In the genomic region with DNA sequence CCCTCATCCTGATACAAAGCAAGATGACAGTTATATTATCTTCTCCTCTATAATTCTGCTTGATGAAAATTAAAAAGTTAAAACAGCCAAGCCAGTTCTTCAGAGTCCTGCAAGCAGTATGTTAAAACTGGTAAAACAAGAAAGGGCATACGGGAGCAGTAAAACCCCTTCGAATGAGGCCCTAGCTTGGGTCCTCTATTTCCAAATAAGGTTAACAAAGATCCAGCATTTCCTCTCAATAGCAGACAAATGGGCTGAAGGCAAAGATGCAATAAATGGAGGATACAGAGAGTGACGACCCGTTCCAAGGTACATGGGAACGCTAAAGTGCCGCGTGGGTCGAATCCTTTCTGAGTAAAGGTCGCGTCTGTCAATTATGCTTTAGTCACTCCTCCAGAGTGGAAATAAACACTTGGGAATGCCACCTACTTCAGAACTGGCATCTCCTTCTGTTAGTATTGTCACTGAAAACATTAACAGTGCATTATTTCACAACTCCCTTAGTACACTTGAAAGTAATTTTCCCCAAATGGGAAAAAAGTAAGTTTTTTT, we compare ENCODE assay signal across 31 cellular contexts. TPM values are rescaled to one million over a fixed set of nuclear protein-coding genes. Genes with fewer than 3 reads are reported as not detected.
DNase-seq lines count a peak whose midpoint lies in the region; ATAC-seq, FAIRE-seq and TF ChIP-seq lines count a peak whose summit lies in the region.
"Had no signal": no experiment of that assay in that cellular context is flagged by ENCODE, and none has a peak within 500 bp of the region (broad histone marks: within the 10 kb centered on the region; RNA-seq: fewer than 3 reads in every experiment).

No MANE protein-coding gene starts in this region.

- intact Hi-C loops in Right ventricle myocardium superior (cut with DNase I) (no loop called here), Right ventricle myocardium inferior (cut with DNase I) (no loop called here), K562 (cut with micrococcal nuclease) (no loop called here), left lung (cut with DNase I) (no loop called here), thyroid gland (cut with DNase I) (no loop called here), uterus (cut with DNase I; ENCODE audit: low total_unique reads) (no loop called here), HepG2 (cut with micrococcal nuclease; ENCODE audit: unreplicated experiment) (no loop called here)

- CTCF ChIA-PET in K562 (lab: Yijun Ruan, JAX; ENCODE audit: low intra/inter-chr PET ratio) (no interaction called here), HepG2 (lab: Yijun Ruan, JAX; ENCODE audit: low intra/inter-chr PET ratio, low total read pairs) (no interaction called here)

- TF ChIP-seq EP300 in K562 (IDR thresholded peaks at IDR 0.05; ENCODE audit: low read length) = no peak
- no peak for TF ChIP-seq EP300 in HepG2 (IDR thresholded peaks at IDR 0.05; ENCODE audit: low read depth in 2 of 2, low read length in 2 of 2)
- no peak for TF ChIP-seq EP300 in HepG2 (CRISPR knock-in tag; IDR thresholded peaks at IDR 0.05; ENCODE audit: borderline replicate concordance)

- H2AFZ ChIP-seq in K562 (ENCODE audit: low read depth, low read length) (no peak overlapping the region), HepG2 (ENCODE audit: low read length) (no peak overlapping the region)

- POLR2A ChIA-PET in K562 (lab: Yijun Ruan, JAX) (interaction anchor here (0.7 to 1.1 kb wide), 2 partner anchors 9 to 45 kb away, joined by 3 read pairs; no protein-coding TSS in a partner anchor), HepG2 (lab: Yijun Ruan, JAX) (no interaction called here)

- ATAC-seq in Right ventricle myocardium superior (ENCODE audit: poor library complexity) = peak; percentile 67
- no peak for ATAC-seq in Right ventricle myocardium inferior
- ATAC-seq in K562 = peak; percentile 37
- peak; percentile 39 for ATAC-seq in left lung
- no peak for ATAC-seq in HepG2
- ATAC-seq: activated CD8-positive, alpha-beta T cell treated with anti-CD3 and anti-CD28 coated beads for 36 hours; esophagus mucosa; left lobe of liver; psoas muscle; stimulated activated memory B cell treated with anti-CD40 and anti-IgM and Interleukin-4, amounts not matched to agents 10 μg/mL and 1 μg/mL and 100 μg/mL, for 72 hours had no signal

- no peaks in the 10 kb centered on the region for H3K9me3 ChIP-seq in K562 (replicated peaks; ENCODE audit: control insufficient read depth, insufficient read depth, low read depth, low read length)
- no peaks in the 10 kb centered on the region for H3K9me3 ChIP-seq in left lung
- no peaks in the 10 kb centered on the region for H3K9me3 ChIP-seq in thyroid gland
- no peaks in the 10 kb centered on the region for H3K9me3 ChIP-seq in uterus
- H3K9me3 ChIP-seq in HepG2 (ENCODE audit: low read length) = no peaks in the 10 kb centered on the region
- H3K9me3 ChIP-seq: adrenal gland had no signal

- no TSS peak for BruUV-seq in K562 (replicated peaks; lab: Mats Ljungman, UMichigan)
- BruUV-seq in HepG2 (replicated peaks; lab: Mats Ljungman, UMichigan) = no TSS peak

- H3K9me1 ChIP-seq in K562 (ENCODE audit: control insufficient read depth, insufficient read depth, low read length) = no peaks in the 10 kb centered on the region

- in situ Hi-C loops in K562 (cut with MboI) = no loop called here
- in situ Hi-C loops in HepG2 (cut with HindIII; ENCODE audit: extremely low pct_ligation_motif_present, low pct_unique_long_range_greater_than_20kb) = no loop called here

- H3K79me2 ChIP-seq in K562 (ENCODE audit: control insufficient read depth, insufficient read depth, low read length) (peaks cover 100% of the 10 kb centered on the region), HepG2 (ENCODE audit: insufficient read depth, low read length) (no peaks in the 10 kb centered on the region)

- H4K20me1 ChIP-seq in K562 (replicated peaks; ENCODE audit: control insufficient read depth, insufficient read depth, low read length) = no peaks in the 10 kb centered on the region; the same call in 1 of the 2 replicates
- no peaks in the 10 kb centered on the region for H4K20me1 ChIP-seq in HepG2 (ENCODE audit: insufficient read depth, low read length)

- H3K4me3 ChIP-seq in K562 = no peak overlapping the region
- no peak overlapping the region for H3K4me3 ChIP-seq in left lung
- no peak overlapping the region for H3K4me3 ChIP-seq in thyroid gland (replicated peaks in 1 of 3)
- no peak overlapping the region for H3K4me3 ChIP-seq in uterus
- H3K4me3 ChIP-seq in HepG2 (replicated peaks in 1 of 3; ENCODE audit: insufficient read depth in 1 of 3, low read depth in 2 of 3, low read length in 3 of 3) = no peak overlapping the region
- H3K4me3 ChIP-seq: adrenal gland, psoas muscle had no signal

- TF ChIP-seq RAD21 in K562 (CRISPR knock-in tag; conservative IDR thresholded peaks at IDR 0.05 in 1 of 2, IDR thresholded peaks at IDR 0.05 in 1 of 2) = no peak
- no peak for TF ChIP-seq RAD21 in HepG2 (CRISPR knock-in tag; IDR thresholded peaks at IDR 0.05)

- WGBS in K562 (ENCODE audit: insufficient coverage, low coverage, missing lambda C conversion rate) = 32% methylated on average over 10 of the region's 10 CpGs
- WGBS in thyroid gland, 2 donors = 45 to 61% methylated on average over 10 of the region's 10 CpGs
- WGBS in HepG2 (ENCODE audit: low lambda C conversion rate) = 81% methylated on average over 10 of the region's 10 CpGs

- no peak overlapping the region for H3K27ac ChIP-seq in K562 (ENCODE audit: extremely low read depth, low read depth, low read length)
- H3K27ac ChIP-seq in left lung = no peak overlapping the region
- H3K27ac ChIP-seq in thyroid gland = no peak overlapping the region
- H3K27ac ChIP-seq in uterus = no peak overlapping the region
- no peak overlapping the region for H3K27ac ChIP-seq in HepG2 (ENCODE audit: extremely low read length, insufficient read depth, low read length)
- H3K27ac ChIP-seq: adrenal gland, psoas muscle had no signal

- H3K27me3 ChIP-seq in K562 (ENCODE audit: control insufficient read depth in 2 of 2, insufficient read depth in 2 of 2, low read length in 2 of 2) (no peaks in the 10 kb centered on the region), left lung (no peaks in the 10 kb centered on the region), thyroid gland (no peaks in the 10 kb centered on the region), uterus (no peaks in the 10 kb centered on the region), HepG2 (ENCODE audit: control insufficient read depth in 1 of 2, insufficient read depth in 2 of 2, low read length in 2 of 2) (no peaks in the 10 kb centered on the region)
- H3K27me3 ChIP-seq: adrenal gland had no signal

- TF ChIP-seq CTCF in K562 (IDR thresholded peaks at IDR 0.05 in 2 of 3, conservative IDR thresholded peaks at IDR 0.05 in 1 of 3; ENCODE audit: insufficient read depth in 2 of 3, low read depth in 1 of 3, low read length in 3 of 3) (no peak), left lung (IDR thresholded peaks at IDR 0.05) (no peak), thyroid gland (IDR thresholded peaks at IDR 0.05) (no peak), uterus (IDR thresholded peaks at IDR 0.05) (no peak), HepG2 (CRISPR knock-in tag; IDR thresholded peaks at IDR 0.05) (no peak)

- H3K36me3 ChIP-seq in K562 (ENCODE audit: control insufficient read depth, insufficient read depth, low read length) (peaks cover 14% of the 10 kb centered on the region), left lung (no peaks in the 10 kb centered on the region), thyroid gland (no peaks in the 10 kb centered on the region), uterus (no peaks in the 10 kb centered on the region), HepG2 (replicated peaks in 1 of 2; ENCODE audit: control insufficient read depth in 1 of 2, insufficient read depth in 2 of 2, low read length in 2 of 2) (no peaks in the 10 kb centered on the region)
- H3K36me3 ChIP-seq: adrenal gland had no signal

- H3K4me1 ChIP-seq in K562 (replicated peaks in 1 of 2; ENCODE audit: control insufficient read depth in 2 of 2, insufficient read depth in 2 of 2, low read length in 2 of 2) (peaks cover 0 to 4% of the 10 kb centered on the region in 2 experiments; a peak in 3 of 5 replicates), left lung (no peaks in the 10 kb centered on the region), thyroid gland (no peaks in the 10 kb centered on the region), uterus (no peaks in the 10 kb centered on the region), HepG2 (ENCODE audit: insufficient read depth, low read length) (no peaks in the 10 kb centered on the region)
- H3K4me1 ChIP-seq: psoas muscle had no signal

- DNase-seq in Right ventricle myocardium superior = no peak
- no peak for DNase-seq in Right ventricle myocardium inferior (ENCODE audit: missing footprints)
- no peak for DNase-seq in K562 (ENCODE audit: extremely low read depth in 1 of 4, low spot score in 3 of 4)
- no peak for DNase-seq in left lung
- DNase-seq in thyroid gland = peak; percentile 21 to 48
- DNase-seq in uterus = no peak
- no peak for DNase-seq in HepG2 (ENCODE audit: low spot score)
- DNase-seq in frontal cortex (ENCODE audit: low spot score in 2 of 2) = no peak
- DNase-seq: 8988T; activated CD8-positive, alpha-beta memory T cell treated with anti-CD3 and anti-CD28 coated beads, Interleukin-2, amount 50 U/mL, for 48 hours; activated CD8-positive, alpha-beta T cell treated with anti-CD3 and anti-CD28 coated beads for 36 hours; activated naive CD4-positive, alpha-beta T cell treated with anti-CD3 and anti-CD28 coated beads, Interleukin-2, amount 10 ng/mL, durations not matched to agents 7 days and 5 days; adrenal gland; Calu3; dermis blood vessel endothelial cell; DMS79 treated with DMSO at 0.1 percent for 48 hours; endodermal cell; GF-D8; GOT3; immature natural killer cell; MM.1S; naive B cell; NCI-H2029; NCI-H345; psoas muscle; SIG-M5; substantia nigra had no signal

- no peak for FAIRE-seq in K562 (lab: Jason Lieb, UNC)
- FAIRE-seq in HepG2 (lab: Jason Lieb, UNC) = no peak
- no peak for FAIRE-seq in frontal cortex (lab: Jason Lieb, UNC)
- FAIRE-seq: urothelium cell line had no signal

- H3K4me2 ChIP-seq in K562 (ENCODE audit: insufficient read depth, low read length) = no peak overlapping the region
- H3K4me2 ChIP-seq in HepG2 (ENCODE audit: low read depth, low read length) = no peak overlapping the region

- H3K9ac ChIP-seq in K562 (ENCODE audit: insufficient read depth in 1 of 2, low read depth in 2 of 2, low read length in 2 of 2) (no peak overlapping the region), HepG2 (ENCODE audit: insufficient read depth, low read depth, low read length) (no peak overlapping the region)

- TF ChIP-seq POLR2A in K562 (conservative IDR thresholded peaks at IDR 0.05) = no peak
- no peak for TF ChIP-seq POLR2A in thyroid gland (IDR thresholded peaks at IDR 0.05)
- no peak for TF ChIP-seq POLR2A in uterus (IDR thresholded peaks at IDR 0.05)
- TF ChIP-seq POLR2A in HepG2 (IDR thresholded peaks at IDR 0.05; ENCODE audit: insufficient read depth in 1 of 2, low read depth in 2 of 2, low read length in 2 of 2) = no peak

RNA-seq across cellular contexts. Expression of gene ARL15, which starts 24.7 kb away (rescaled TPM):
- 20.3 TPM for total RNA-seq in Right ventricle myocardium superior
- total RNA-seq in Right ventricle myocardium inferior = 23.7 TPM
- 218 and 235 TPM in 2 replicates for total RNA-seq in K562 (2011; cell fraction: chromatin; rRNA removed; ENCODE audit: low replicate concordance)
- 124 and 166 TPM in 2 replicates for total RNA-seq in K562 (2011; cell fraction: nucleolus; rRNA removed)
- total RNA-seq in K562 (2011; cell fraction: nucleoplasm; rRNA removed) = 179 and 212 TPM in 2 replicates
- 45.9 and 46.7 TPM in 2 replicates for total RNA-seq in K562 (2014; rRNA removed)
- total RNA-seq in K562 (2014; rRNA removed; fragmentation: Illumina TruSeq; extraction: Trizol) = 64.0 and 71.2 TPM in 2 replicates
- 40.0 and 46.1 TPM in 2 replicates for total RNA-seq in K562 (2015; rRNA removed; fragmentation: Illumina TruSeq; extraction: Trizol)
- total RNA-seq in K562 (2021) = 54.1 and 58.7 TPM in 2 replicates
- 59.5 and 60.1 TPM in 2 replicates for polyA plus RNA-seq in K562 (2011; rRNA removed)
- 24.8 and 46.7 TPM in 2 replicates for polyA plus RNA-seq in K562 (2011; cell fraction: cytosol; rRNA removed)
- 29.3 and 46.0 TPM in 2 replicates for polyA plus RNA-seq in K562 (2011; cell fraction: nucleus; rRNA removed)
- polyA plus RNA-seq in K562 (2012) = 45.4 and 47.0 TPM in 2 replicates
- 71.8 and 80.4 TPM in 2 replicates for polyA plus RNA-seq in K562 (2014; fragmentation: Illumina TruSeq; extraction: Trizol)
- polyA plus RNA-seq in K562 (2014; fragmentation: Nextera tagmentation; extraction: Ambion mirVana) = 10 to 100 TPM; 18.5 to 22.4 TPM
- 57.0 and 60.0 TPM in 2 replicates for polyA plus RNA-seq in K562 (2014; rRNA removed)
- polyA minus RNA-seq in K562 (2011; rRNA and poly(A)+ RNA removed) = 135 and 180 TPM in 2 replicates
- polyA minus RNA-seq in K562 (2011; cell fraction: cytosol; rRNA and poly(A)+ RNA removed) = 39.2 and 48.3 TPM in 2 replicates
- 201 and 315 TPM in 2 replicates for polyA minus RNA-seq in K562 (2011; cell fraction: nucleus; rRNA and poly(A)+ RNA removed)
- total RNA-seq in left lung = 10 to 100 TPM; 20.2 to 24.9 TPM
- total RNA-seq in thyroid gland = 10 to 100 TPM; 23.2 to 39.0 (median 29.5) TPM
- 100 to 1,000 TPM in 1 of 4 donors, 10 to 100 TPM in 3; 36.2 to 338 (median 69.0) TPM for total RNA-seq in uterus
- 7.7 and 11.5 TPM in 2 replicates for total RNA-seq in HepG2 (2016; rRNA removed; fragmentation: Illumina TruSeq; extraction: Trizol)
- 1.9 and 2.0 TPM in 2 replicates for total RNA-seq in HepG2 (2016; cell fraction: cytosol; rRNA removed; fragmentation: Illumina TruSeq; extraction: Trizol; ENCODE audit: low read depth)
- 9.2 and 12.1 TPM in 2 replicates for total RNA-seq in HepG2 (2016; cell fraction: insoluble cytoplasmic fraction; rRNA removed; fragmentation: Illumina TruSeq; extraction: Trizol)
- total RNA-seq in HepG2 (2016; cell fraction: membrane; rRNA removed; fragmentation: Illumina TruSeq; extraction: Trizol) = 3.7 and 4.3 TPM in 2 replicates
- 23.1 and 24.2 TPM in 2 replicates for total RNA-seq in HepG2 (2016; cell fraction: nucleus; rRNA removed; fragmentation: Illumina TruSeq; extraction: Trizol)
- polyA plus RNA-seq in HepG2 (2011; rRNA removed) = 2.2 and 2.5 TPM in 2 replicates
- polyA plus RNA-seq in HepG2 (2011; cell fraction: cytosol; rRNA removed) = 2.3 and 2.4 TPM in 2 replicates
- 1.7 and 2.1 TPM in 2 replicates for polyA plus RNA-seq in HepG2 (2011; cell fraction: nucleus; rRNA removed)
- polyA plus RNA-seq in HepG2 (2012) = 3.0 and 3.1 TPM in 2 replicates
- 0.65 and 0.67 TPM in 2 replicates for polyA plus RNA-seq in HepG2 (2016; cell fraction: cytosol; fragmentation: Illumina TruSeq; extraction: Trizol; ENCODE audit: low read depth)
- polyA plus RNA-seq in HepG2 (2016; cell fraction: insoluble cytoplasmic fraction; fragmentation: Illumina TruSeq; extraction: Trizol; ENCODE audit: low read depth) = 10.9 and 13.0 TPM in 2 replicates
- 1.6 and 2.5 TPM in 2 replicates for polyA plus RNA-seq in HepG2 (2016; cell fraction: membrane; fragmentation: Illumina TruSeq; extraction: Trizol; ENCODE audit: low read depth)
- 4.2 and 4.8 TPM in 2 replicates for polyA plus RNA-seq in HepG2 (2016; cell fraction: nucleus; fragmentation: Illumina TruSeq; extraction: Trizol; ENCODE audit: insufficient read depth, low read depth)
- 13.7 and 32.5 TPM in 2 replicates for polyA minus RNA-seq in HepG2 (2011; rRNA and poly(A)+ RNA removed; ENCODE audit: low replicate concordance)
- polyA minus RNA-seq in HepG2 (2011; cell fraction: cytosol; rRNA and poly(A)+ RNA removed) = 4.5 and 9.4 TPM in 2 replicates
- polyA minus RNA-seq in HepG2 (2011; cell fraction: nucleus; rRNA and poly(A)+ RNA removed) = 35.5 and 38.8 TPM in 2 replicates
- total RNA-seq in frontal cortex = 123 TPM

Comparison
In these comparisons a context has a peak if more than half of its experiments do, and no peak if none do; other contexts are left out.
1. ATAC-seq: peak in Right ventricle myocardium superior (single experiment), K562 (single experiment) and left lung (single experiment); none in Right ventricle myocardium inferior (single experiment) and HepG2 (single experiment).
2. DNase-seq: peak in thyroid gland (2 of 2); none in Right ventricle myocardium superior (single experiment), Right ventricle myocardium inferior (single experiment), K562 (0 of 4), left lung (0 of 2), uterus (0 of 2), HepG2 (single experiment) and frontal cortex (0 of 2).